ENCODE assay signal across 34 cellular contexts in the genomic region with DNA sequence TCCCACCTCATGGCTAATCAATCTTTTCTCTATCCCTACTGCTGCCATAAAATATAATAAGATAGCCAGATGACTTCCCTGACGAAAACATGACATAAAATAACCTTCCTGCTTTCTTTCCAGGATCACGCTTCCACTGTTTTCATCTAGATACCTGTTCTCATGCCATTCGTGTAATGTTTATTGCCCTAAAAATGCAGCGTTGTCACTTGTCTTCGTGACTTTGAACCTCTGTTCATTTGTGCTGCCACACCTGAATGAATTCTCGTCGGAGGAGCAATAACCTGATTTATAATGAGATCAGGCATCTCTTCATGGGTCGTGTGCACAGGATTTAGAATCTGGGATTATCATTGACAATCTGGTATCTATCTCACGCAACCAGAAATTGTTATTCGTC.
"Had no signal": no experiment of that assay in that cellular context is flagged by ENCODE, and none has a peak within 500 bp of the region (broad histone marks: within the 10 kb centered on the region; RNA-seq: fewer than 3 reads in every experiment).

No MANE protein-coding gene starts in this region.

- H3K4me3 ChIP-seq: MG63 had no signal

- H3K9me3 ChIP-seq: MG63 had no signal

- H3K27me3 ChIP-seq: MG63 had no signal

- H3K27ac ChIP-seq: KMS-11 had no signal

- DNase-seq: Karpas-422, Kasumi-1, MG63, MM.1S, MV-4-11, NCI-H1048, NCI-H1092, NCI-H1092 treated with DMSO at 0.1 percent for 48 hours, NCI-H1105, NCI-H1105 treated with DMSO at 0.1 percent for 48 hours, NCI-H1417, NCI-H1417 treated with DMSO at 0.1 percent for 48 hours, NCI-H1436, NCI-H1436 treated with DMSO at 0.1 percent for 48 hours, NCI-H146, NCI-H1694, NCI-H1694 treated with DMSO at 0.1 percent for 48 hours, NCI-H187, NCI-H187 treated with DMSO at 0.1 percent for 48 hours, NCI-H1930, NCI-H2029, NCI-H2029 treated with DMSO at 0.1 percent for 48 hours, NCI-H2081, NCI-H2081 treated with DMSO at 0.1 percent for 48 hours, NCI-H2107, NCI-H2171, NCI-H2171 treated with DMSO at 0.1 percent for 48 hours, NCI-H2227 treated with DMSO at 0.1 percent for 48 hours, NCI-H226, NCI-H345, NCI-H446, NCI-H446 treated with DMSO at 0.1 percent for 48 hours, NCI-H510A had no signal

- H3K36me3 ChIP-seq: MG63 had no signal
